17 cellular contexts compared by ENCODE assay signal in genomic region chr9:23747088-23747748, GRCh38.
"Had no signal": no experiment of that assay in that cellular context is flagged by ENCODE, and none has a peak within 500 bp of the region (broad histone marks: within the 10 kb centered on the region; RNA-seq: fewer than 3 reads in every experiment).

No MANE protein-coding gene starts in this region.

- H3K27ac ChIP-seq: ascending aorta, esophagus squamous epithelium, tibial nerve had no signal

- H3K27me3 ChIP-seq: ascending aorta, esophagus squamous epithelium, tibial nerve had no signal

- H3K4me1 ChIP-seq: ascending aorta, esophagus squamous epithelium, tibial nerve had no signal

- H3K27me3 Mint-ChIP-seq: activated naive CD4-positive, alpha-beta T cell treated with anti-CD3 and anti-CD28 coated beads, Interleukin-2, amount 50 U/mL, for 24 hours; T-cell had no signal

- H3K4me3 Mint-ChIP-seq: activated naive CD4-positive, alpha-beta T cell treated with anti-CD3 and anti-CD28 coated beads, Interleukin-2, amount 50 U/mL, for 24 hours; activated T-cell treated with anti-CD3 and anti-CD28 coated beads, Interleukin-2, amount 50 U/mL, for 72 hours; T-cell had no signal

- H3K4me3 ChIP-seq: ascending aorta, esophagus squamous epithelium, tibial nerve had no signal

- H3K36me3 Mint-ChIP-seq: activated naive CD4-positive, alpha-beta T cell treated with anti-CD3 and anti-CD28 coated beads, Interleukin-2, amount 50 U/mL, for 24 hours; T-cell had no signal

- H3K4me1 Mint-ChIP-seq: activated naive CD4-positive, alpha-beta T cell treated with anti-CD3 and anti-CD28 coated beads, Interleukin-2, amount 50 U/mL, for 24 hours; T-cell had no signal

- ATAC-seq: activated T-cell treated with anti-CD3 and anti-CD28 coated beads, Interleukin-2, amount 50 U/mL, for 72 hours; left cardiac atrium; stimulated activated naive CD8-positive, alpha-beta T cell treated with anti-CD3 and anti-CD28 coated beads, Interleukin-15, Interleukin-2, amounts not matched to agents 100 U/mL and 50 U/mL, for 24 hours; T-cell had no signal

- H3K36me3 ChIP-seq: ascending aorta, esophagus squamous epithelium, tibial nerve had no signal

- H3K27ac Mint-ChIP-seq: activated naive CD4-positive, alpha-beta T cell treated with anti-CD3 and anti-CD28 coated beads, Interleukin-2, amount 50 U/mL, for 24 hours; activated T-cell treated with anti-CD3 and anti-CD28 coated beads, Interleukin-2, amount 50 U/mL, for 72 hours; T-cell had no signal

- DNase-seq: activated CD4-positive, alpha-beta T cell treated with anti-CD3 and anti-CD28 coated beads, Interleukin-2, amount 50 U/mL, for 1 hour; activated effector memory CD4-positive, alpha-beta T cell treated with anti-CD3 and anti-CD28 coated beads, Interleukin-2, amount 50 U/mL, for 16 hours; activated T-cell treated with anti-CD3 and anti-CD28 coated beads, Interleukin-2, amount 50 U/mL, for 72 hours; cerebellar nuclear complex; effector CD4-positive, alpha-beta T cell; esophagus squamous epithelium; left cardiac atrium; midbrain; occipital lobe; retina; stimulated activated CD4-positive, alpha-beta T cell treated with anti-CD3 and anti-CD28 coated beads, Interleukin-12 subunit alpha, Interleukin-12 subunit beta, amount 100 ng/mL, for 4 hours; stimulated activated CD4-positive, alpha-beta T cell treated with anti-CD3 and anti-CD28 coated beads, Interleukin-1b, Interleukin-23, amount 100 ng/mL, for 48 hours; stimulated activated naive CD8-positive, alpha-beta T cell treated with anti-CD3 and anti-CD28 coated beads, Interleukin-15, Interleukin-2, amounts not matched to agents 100 U/mL and 50 U/mL, for 24 hours; T-cell had no signal

- H3K9me3 ChIP-seq: ascending aorta, esophagus squamous epithelium, tibial nerve had no signal
